12 cellular contexts compared by ENCODE assay signal in genomic region chr4:11106190-11106589, GRCh38.
DNase-seq lines count a peak whose midpoint lies in the region; ATAC-seq, FAIRE-seq and TF ChIP-seq lines count a peak whose summit lies in the region.
"Had no signal": no experiment of that assay in that cellular context is flagged by ENCODE, and none has a peak within 500 bp of the region (broad histone marks: within the 10 kb centered on the region; RNA-seq: fewer than 3 reads in every experiment).

No MANE protein-coding gene starts in this region.

- intact Hi-C loops in mammary epithelial cell (cut with micrococcal nuclease): no loop called here

- H3K36me3 ChIP-seq in DOHH2 (ENCODE audit: control insufficient read depth, low read length) (peaks cover 6% of the 10 kb centered on the region; the same call in 1 of the 2 replicates), mammary epithelial cell (ENCODE audit: insufficient read depth, low read length) (no peaks in the 10 kb centered on the region), SK-N-SH (replicated peaks in 1 of 2; ENCODE audit: control insufficient read depth in 1 of 2, insufficient read depth in 2 of 2, low read length in 1 of 2) (no peaks in the 10 kb centered on the region)
- no peaks in the 10 kb centered on the region for H3K36me3 ChIP-seq in effector memory CD4-positive, alpha-beta T cell (ENCODE audit: control insufficient read depth, insufficient read depth, low read length)

- H3K9me3 ChIP-seq in DOHH2 (ENCODE audit: control insufficient read depth, insufficient read depth, low read length): peaks cover 8% of the 10 kb centered on the region; the same call in 1 of the 2 replicates
- H3K9me3 ChIP-seq in mammary epithelial cell (replicated peaks; ENCODE audit: insufficient read depth, low read length): no peaks in the 10 kb centered on the region
- 0 out of 2 replicates have a peak, but pooled peaks cover 3% of the 10 kb centered on the region for H3K9me3 ChIP-seq in SK-N-SH
- no peaks in the 10 kb centered on the region for H3K9me3 ChIP-seq in effector memory CD4-positive, alpha-beta T cell (ENCODE audit: control insufficient read depth, low read length)

- H3K79me2 ChIP-seq in DOHH2 (ENCODE audit: control insufficient read depth, low read length): no peaks in the 10 kb centered on the region
- no peaks in the 10 kb centered on the region for H3K79me2 ChIP-seq in mammary epithelial cell (ENCODE audit: insufficient read depth, low read length)
- H3K79me2 ChIP-seq in SK-N-SH (ENCODE audit: insufficient read depth): no peaks in the 10 kb centered on the region

- CTCF ChIA-PET in mammary epithelial cell (lab: Charles Lee; ENCODE audit: low non-redundant PET): no interaction called here
- CTCF ChIA-PET in SK-N-SH (lab: Yijun Ruan, JAX): no interaction called here

- no peak for TF ChIP-seq RAD21 in SK-N-SH (IDR thresholded peaks at IDR 0.05; ENCODE audit: low read length)

- no peak for TF ChIP-seq CTCF in DOHH2 (IDR thresholded peaks at IDR 0.05; ENCODE audit: low read depth, low read length, poor library complexity, severe bottlenecking)
- no peak for TF ChIP-seq CTCF in mammary epithelial cell (conservative IDR thresholded peaks at IDR 0.05 in 1 of 2, IDR thresholded peaks at IDR 0.05 in 1 of 2; ENCODE audit: extremely low read depth in 1 of 2, insufficient read depth in 1 of 2, low read depth in 1 of 2, low read length in 2 of 2)
- TF ChIP-seq CTCF in SK-N-SH (IDR thresholded peaks at IDR 0.05): no peak

- H3K4me3 ChIP-seq in DOHH2 (ENCODE audit: low read length): no peak overlapping the region
- no peak overlapping the region for H3K4me3 ChIP-seq in mammary epithelial cell (replicated peaks in 1 of 3; ENCODE audit: insufficient read depth in 1 of 3, low read depth in 2 of 3, low read length in 3 of 3)
- H3K4me3 ChIP-seq in SK-N-SH (ENCODE audit: low read depth in 2 of 2, low read length in 1 of 2): no peak overlapping the region
- H3K4me3 ChIP-seq in effector memory CD4-positive, alpha-beta T cell (ENCODE audit: insufficient read depth, low read depth, low read length, poor library complexity, severe bottlenecking): no peak overlapping the region
- H3K4me3 ChIP-seq: GM23338 had no signal

- no peaks in the 10 kb centered on the region for H3K27me3 ChIP-seq in DOHH2 (ENCODE audit: control insufficient read depth, low read length)
- no peaks in the 10 kb centered on the region for H3K27me3 ChIP-seq in mammary epithelial cell (ENCODE audit: insufficient read depth, low read length)
- no peaks in the 10 kb centered on the region for H3K27me3 ChIP-seq in SK-N-SH (ENCODE audit: insufficient read depth)
- H3K27me3 ChIP-seq in effector memory CD4-positive, alpha-beta T cell (replicated peaks; ENCODE audit: control insufficient read depth, insufficient read depth, low read length, poor library complexity, severe bottlenecking): no peaks in the 10 kb centered on the region

- H2AFZ ChIP-seq in mammary epithelial cell (ENCODE audit: low read depth, low read length) (no peak overlapping the region), SK-N-SH (ENCODE audit: low read depth) (no peak overlapping the region)
- H2AFZ ChIP-seq: GM23338 had no signal

- in situ Hi-C loops in mammary epithelial cell (cut with MboI; ENCODE audit: low sequenced_read_pairs in 2 of 2): no loop called here

- H3F3A ChIP-seq in DOHH2 (ENCODE audit: control insufficient read depth, insufficient read depth) (0 out of 2 replicates have a peak, but pooled peaks cover 4% of the 10 kb centered on the region), SK-N-SH (replicated peaks; ENCODE audit: insufficient read depth) (no peaks in the 10 kb centered on the region)

- peaks cover 48% of the 10 kb centered on the region for H3K4me1 ChIP-seq in DOHH2 (ENCODE audit: control insufficient read depth, low read length)
- peaks cover 5% of the 10 kb centered on the region for H3K4me1 ChIP-seq in mammary epithelial cell (ENCODE audit: insufficient read depth, low read length)
- H3K4me1 ChIP-seq in SK-N-SH (ENCODE audit: control insufficient read depth in 1 of 2, insufficient read depth in 2 of 2, low read depth in 1 of 2, low read length in 1 of 2): no peaks in the 10 kb centered on the region
- H3K4me1 ChIP-seq in effector memory CD4-positive, alpha-beta T cell (ENCODE audit: control insufficient read depth, insufficient read depth, low read length, poor library complexity, severe bottlenecking): no peaks in the 10 kb centered on the region

- BruUV-seq in mammary epithelial cell (replicated peaks; lab: Mats Ljungman, UMichigan): no TSS peak

- H3K4me2 ChIP-seq in DOHH2 (ENCODE audit: low read length): peak overlapping the region; percentile 30
- no peak overlapping the region for H3K4me2 ChIP-seq in mammary epithelial cell (ENCODE audit: insufficient read depth, low read depth, low read length)
- H3K4me2 ChIP-seq in SK-N-SH: no peak overlapping the region
- H3K4me2 ChIP-seq: GM23338 had no signal

- POLR2A ChIA-PET in SK-N-SH (lab: Yijun Ruan, JAX): no interaction called here

- H3K9me2 ChIP-seq in DOHH2 (replicated peaks; ENCODE audit: control insufficient read depth, low read length) (no peaks in the 10 kb centered on the region), SK-N-SH (no peaks in the 10 kb centered on the region)

- peak; percentile 53 for ATAC-seq in GM21619 (IDR thresholded peaks at IDR 0.05; ENCODE audit: unreplicated experiment)
- no peak for ATAC-seq in GM18867 (IDR thresholded peaks at IDR 0.05; ENCODE audit: unreplicated experiment)
- ATAC-seq: GM23338 had no signal

- H3K27ac ChIP-seq in DOHH2 (ENCODE audit: low read depth, low read length): no peak overlapping the region
- no peak overlapping the region for H3K27ac ChIP-seq in mammary epithelial cell (ENCODE audit: insufficient read depth, low read depth, low read length)
- H3K27ac ChIP-seq in SK-N-SH (ENCODE audit: low read depth in 2 of 2, low read length in 1 of 2): no peak overlapping the region
- no peak overlapping the region for H3K27ac ChIP-seq in effector memory CD4-positive, alpha-beta T cell (ENCODE audit: insufficient read depth, low read length, poor library complexity, severe bottlenecking)

- TF ChIP-seq EP300 in SK-N-SH (IDR thresholded peaks at IDR 0.05; ENCODE audit: borderline replicate concordance in 1 of 2, low read depth in 1 of 2, low read length in 1 of 2): no peak

- no peak for TF ChIP-seq POLR2A in GM12891 (IDR thresholded peaks at IDR 0.05; ENCODE audit: low read depth, low read length)

- dilution Hi-C loops in mammary epithelial cell (cut with HindIII; ENCODE audit: low sequenced_read_pairs): no loop called here

- peak; percentile 11 for DNase-seq in HPDE6-E6E7 (ENCODE audit: extremely low spot score)
- peak; percentile 68 for DNase-seq in mammary epithelial cell
- DNase-seq in GM12891 (ENCODE audit: insufficient read length, low spot score): no peak
- DNase-seq in SK-N-SH: no peak
- no peak for DNase-seq in effector memory CD4-positive, alpha-beta T cell
- DNase-seq: NCI-H1417 treated with DMSO at 0.1 percent for 48 hours; NCI-H524; stimulated activated CD4-positive, alpha-beta T cell treated with anti-CD3 and anti-CD28 coated beads, Interleukin-15, amount 100 ng/mL, for 24 hours had no signal

- H4K20me1 ChIP-seq in DOHH2 (ENCODE audit: control insufficient read depth, insufficient read depth, low read depth, low read length) (no peaks in the 10 kb centered on the region), mammary epithelial cell (ENCODE audit: insufficient read depth, low read length) (no peaks in the 10 kb centered on the region), SK-N-SH (ENCODE audit: insufficient read depth) (no peaks in the 10 kb centered on the region)

- no peak overlapping the region for H3K9ac ChIP-seq in mammary epithelial cell (ENCODE audit: insufficient read depth, low read length)
- no peak overlapping the region for H3K9ac ChIP-seq in SK-N-SH

- no peak for FAIRE-seq in GM12891 (lab: Jason Lieb, UNC)

TF ChIP-seq in GM12891, 5 proteins besides CTCF, POLR2A, EP300 and RAD21:
- TF ChIP-seq POLR2AphosphoS5 (IDR thresholded peaks at IDR 0.05; ENCODE audit: low read depth, low read length) (no peak), SPI1 (IDR thresholded peaks at IDR 0.05; ENCODE audit: low read depth, low read length) (no peak), PAX5 (IDR thresholded peaks at IDR 0.05; ENCODE audit: insufficient read depth, low read length, severe bottlenecking) (no peak), TAF1 (IDR thresholded peaks at IDR 0.05; ENCODE audit: low read depth, low read length) (no peak), POU2F2 (IDR thresholded peaks at IDR 0.05; ENCODE audit: low read depth, low read length) (no peak)

TF ChIP-seq in SK-N-SH, 30 proteins besides CTCF, POLR2A, EP300 and RAD21 (continues in another document):
- no peak for TF ChIP-seq SIN3A (IDR thresholded peaks at IDR 0.05; ENCODE audit: borderline replicate concordance, low read depth, low read length)
- no peak for TF ChIP-seq FOXJ3 (CRISPR knock-in tag; IDR thresholded peaks at IDR 0.05)
- TF ChIP-seq IRF3 (IDR thresholded peaks at IDR 0.05; ENCODE audit: low read depth, low read length): no peak
- no peak for TF ChIP-seq RFX5 (IDR thresholded peaks at IDR 0.05; ENCODE audit: low read length)
- no peak for TF ChIP-seq USF2 (IDR thresholded peaks at IDR 0.05; ENCODE audit: borderline replicate concordance, low read depth, low read length)
- no peak for TF ChIP-seq NRF1 (IDR thresholded peaks at IDR 0.05; ENCODE audit: low read depth, low read length)

Comparison
In these comparisons a context has a peak if more than half of its experiments do, and no peak if none do; other contexts are left out.
1. DNase-seq: peak in HPDE6-E6E7 (single experiment) and mammary epithelial cell (single experiment); none in GM12891 (single experiment), SK-N-SH (single experiment) and effector memory CD4-positive, alpha-beta T cell (0 of 3).